Comparison of ENCODE assay signal across 16 cellular contexts in genomic region chr15:35654334-35654733, GRCh38.
"Had no signal": no experiment of that assay in that cellular context is flagged by ENCODE, and none has a peak within 500 bp of the region (broad histone marks: within the 10 kb centered on the region; RNA-seq: fewer than 3 reads in every experiment).

No MANE protein-coding gene starts in this region.

- H3K4me3 ChIP-seq: dorsolateral prefrontal cortex, esophagus muscularis mucosa, gastrocnemius medialis, psoas muscle, smooth muscle cell had no signal

- H3K9me3 ChIP-seq: esophagus muscularis mucosa, gastrocnemius medialis, psoas muscle had no signal

- DNase-seq: cortex of kidney; dorsolateral prefrontal cortex; effector memory CD4-positive, alpha-beta T cell; gastrocnemius medialis; islet precursor cell; left colon; mesendoderm; naive B cell; occipital lobe; psoas muscle; right cardiac atrium; stimulated activated CD4-positive, alpha-beta T cell treated with anti-CD3 and anti-CD28 coated beads, Interleukin-2, amount 100 ng/mL, for 48 hours; stimulated activated naive CD4-positive, alpha-beta T cell treated with Interleukin-2 at 50 U/mL for 16 hours had no signal

- H3K4me1 ChIP-seq: gastrocnemius medialis, psoas muscle had no signal

- H3K27ac ChIP-seq: dorsolateral prefrontal cortex, epithelial cell of prostate, esophagus muscularis mucosa, gastrocnemius medialis, psoas muscle had no signal

- ATAC-seq: gastrocnemius medialis, left colon, psoas muscle, right cardiac atrium had no signal

- H3K36me3 ChIP-seq: esophagus muscularis mucosa, gastrocnemius medialis had no signal

- H3K27me3 ChIP-seq: dorsolateral prefrontal cortex, esophagus muscularis mucosa, gastrocnemius medialis had no signal
